In the genomic region with DNA sequence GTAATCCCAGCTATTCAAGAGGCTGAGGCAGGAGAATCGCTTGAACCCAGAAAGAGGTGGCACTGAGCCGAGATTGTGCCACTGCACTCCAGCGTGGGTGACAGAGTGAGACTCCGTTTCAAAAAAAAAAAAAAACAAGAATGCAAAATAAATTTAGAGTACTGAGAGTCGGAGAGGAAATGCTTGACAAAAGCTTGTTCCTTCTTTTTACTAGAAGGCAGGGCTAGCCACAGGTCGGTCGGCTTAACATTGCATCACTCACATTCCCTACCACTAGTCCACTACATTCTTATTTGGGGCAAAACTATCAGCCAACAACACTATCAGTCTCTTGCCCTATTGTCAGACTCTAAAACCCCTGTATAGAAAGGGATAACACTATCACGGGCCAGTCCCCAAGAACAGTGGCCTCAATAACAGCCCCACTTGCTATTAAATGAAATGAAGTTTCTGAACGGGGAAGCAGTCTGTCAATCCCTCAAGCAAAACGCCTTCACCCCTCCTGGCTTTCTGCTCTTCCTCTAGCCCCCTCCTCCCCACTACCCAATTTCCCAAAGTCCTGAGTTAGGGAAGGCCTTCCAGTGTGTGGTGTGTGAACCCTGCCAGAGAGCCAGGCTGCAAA, we compare ENCODE assay signal across 1 cellular context.
TF ChIP-seq lines count a peak whose summit lies in the region.

No MANE protein-coding gene starts in this region.

TF ChIP-seq in IMR-90, 13 proteins besides CTCF, POLR2A, EP300 and RAD21:
- no peak for TF ChIP-seq SMC3 (IDR thresholded peaks at IDR 0.05; ENCODE audit: low read depth, low read length)
- TF ChIP-seq CEBPB (IDR thresholded peaks at IDR 0.05; ENCODE audit: low read depth, low read length) = peak; percentile 92
